In the genomic region with DNA sequence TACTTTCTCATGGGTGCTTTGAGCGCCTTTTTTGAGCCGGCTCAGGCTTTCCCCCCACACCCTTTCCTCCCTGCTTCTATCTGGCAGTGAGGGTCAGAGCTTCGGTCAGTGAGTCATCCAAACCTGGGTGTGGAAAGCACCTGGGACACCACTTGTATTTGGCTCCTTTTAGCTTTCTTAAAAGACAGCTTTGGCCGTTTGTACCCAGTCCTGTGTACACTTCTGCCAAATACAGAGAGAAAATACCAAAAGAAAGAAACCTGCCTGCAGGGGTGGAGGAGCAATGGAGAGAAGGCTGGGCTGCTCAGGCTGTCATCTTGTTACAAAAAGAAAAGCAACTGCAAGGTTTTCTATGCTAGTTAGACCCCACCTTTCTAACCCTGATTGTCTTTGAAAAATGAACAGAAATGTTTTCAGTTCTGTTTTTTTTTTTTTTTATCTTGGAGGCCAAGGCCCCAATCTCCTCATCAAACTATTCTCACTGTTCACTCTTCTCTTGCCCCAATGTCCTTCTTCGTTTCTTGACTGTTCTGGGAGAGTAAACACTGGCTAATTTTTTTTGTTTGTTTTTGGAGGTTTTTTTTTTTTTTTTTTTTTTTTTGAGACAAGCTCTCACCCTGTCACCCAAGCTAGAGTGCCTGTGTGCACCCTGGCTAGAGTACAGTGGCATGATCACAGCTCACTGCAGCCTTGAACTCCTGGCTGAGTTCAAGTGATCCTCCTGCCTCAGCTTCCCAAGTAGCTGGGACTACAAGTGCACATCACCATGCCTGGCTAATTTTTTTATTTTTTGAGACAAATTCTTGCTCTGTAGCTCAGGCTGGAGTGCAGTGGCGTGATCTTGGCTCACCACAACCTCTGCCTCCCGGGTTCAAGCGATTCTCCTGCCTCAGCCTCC, we compare ENCODE assay signal across 1 cellular context.
TF ChIP-seq lines count a peak whose summit lies in the region.

No MANE protein-coding gene starts in this region.

TF ChIP-seq in GM12878, 131 proteins besides CTCF, POLR2A, EP300 and RAD21 (continued from another document and continues in another):
- TF ChIP-seq, protein P1, sequence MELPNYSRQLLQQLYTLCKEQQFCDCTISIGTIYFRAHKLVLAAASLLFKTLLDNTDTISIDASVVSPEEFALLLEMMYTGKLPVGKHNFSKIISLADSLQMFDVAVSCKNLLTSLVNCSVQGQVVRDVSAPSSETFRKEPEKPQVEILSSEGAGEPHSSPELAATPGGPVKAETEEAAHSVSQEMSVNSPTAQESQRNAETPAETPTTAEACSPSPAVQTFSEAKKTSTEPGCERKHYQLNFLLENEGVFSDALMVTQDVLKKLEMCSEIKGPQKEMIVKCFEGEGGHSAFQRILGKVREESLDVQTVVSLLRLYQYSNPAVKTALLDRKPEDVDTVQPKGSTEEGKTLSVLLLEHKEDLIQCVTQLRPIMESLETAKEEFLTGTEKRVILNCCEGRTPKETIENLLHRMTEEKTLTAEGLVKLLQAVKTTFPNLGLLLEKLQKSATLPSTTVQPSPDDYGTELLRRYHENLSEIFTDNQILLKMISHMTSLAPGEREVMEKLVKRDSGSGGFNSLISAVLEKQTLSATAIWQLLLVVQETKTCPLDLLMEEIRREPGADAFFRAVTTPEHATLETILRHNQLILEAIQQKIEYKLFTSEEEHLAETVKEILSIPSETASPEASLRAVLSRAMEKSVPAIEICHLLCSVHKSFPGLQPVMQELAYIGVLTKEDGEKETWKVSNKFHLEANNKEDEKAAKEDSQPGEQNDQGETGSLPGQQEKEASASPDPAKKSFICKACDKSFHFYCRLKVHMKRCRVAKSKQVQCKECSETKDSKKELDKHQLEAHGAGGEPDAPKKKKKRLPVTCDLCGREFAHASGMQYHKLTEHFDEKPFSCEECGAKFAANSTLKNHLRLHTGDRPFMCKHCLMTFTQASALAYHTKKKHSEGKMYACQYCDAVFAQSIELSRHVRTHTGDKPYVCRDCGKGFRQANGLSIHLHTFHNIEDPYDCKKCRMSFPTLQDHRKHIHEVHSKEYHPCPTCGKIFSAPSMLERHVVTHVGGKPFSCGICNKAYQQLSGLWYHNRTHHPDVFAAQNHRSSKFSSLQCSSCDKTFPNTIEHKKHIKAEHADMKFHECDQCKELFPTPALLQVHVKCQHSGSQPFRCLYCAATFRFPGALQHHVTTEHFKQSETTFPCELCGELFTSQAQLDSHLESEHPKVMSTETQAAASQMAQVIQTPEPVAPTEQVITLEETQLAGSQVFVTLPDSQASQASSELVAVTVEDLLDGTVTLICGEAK (IDR thresholded peaks at IDR 0.05; ENCODE audit: borderline replicate concordance), result no peak
- TF ChIP-seq, protein P2, sequence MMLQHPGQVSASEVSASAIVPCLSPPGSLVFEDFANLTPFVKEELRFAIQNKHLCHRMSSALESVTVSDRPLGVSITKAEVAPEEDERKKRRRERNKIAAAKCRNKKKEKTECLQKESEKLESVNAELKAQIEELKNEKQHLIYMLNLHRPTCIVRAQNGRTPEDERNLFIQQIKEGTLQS (IDR thresholded peaks at IDR 0.05; ENCODE audit: borderline replicate concordance, extremely low read depth, low read depth, low read length), result no peak
- TF ChIP-seq, protein P3, sequence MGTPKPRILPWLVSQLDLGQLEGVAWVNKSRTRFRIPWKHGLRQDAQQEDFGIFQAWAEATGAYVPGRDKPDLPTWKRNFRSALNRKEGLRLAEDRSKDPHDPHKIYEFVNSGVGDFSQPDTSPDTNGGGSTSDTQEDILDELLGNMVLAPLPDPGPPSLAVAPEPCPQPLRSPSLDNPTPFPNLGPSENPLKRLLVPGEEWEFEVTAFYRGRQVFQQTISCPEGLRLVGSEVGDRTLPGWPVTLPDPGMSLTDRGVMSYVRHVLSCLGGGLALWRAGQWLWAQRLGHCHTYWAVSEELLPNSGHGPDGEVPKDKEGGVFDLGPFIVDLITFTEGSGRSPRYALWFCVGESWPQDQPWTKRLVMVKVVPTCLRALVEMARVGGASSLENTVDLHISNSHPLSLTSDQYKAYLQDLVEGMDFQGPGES (IDR thresholded peaks at IDR 0.05), result no peak
- TF ChIP-seq, protein P4, sequence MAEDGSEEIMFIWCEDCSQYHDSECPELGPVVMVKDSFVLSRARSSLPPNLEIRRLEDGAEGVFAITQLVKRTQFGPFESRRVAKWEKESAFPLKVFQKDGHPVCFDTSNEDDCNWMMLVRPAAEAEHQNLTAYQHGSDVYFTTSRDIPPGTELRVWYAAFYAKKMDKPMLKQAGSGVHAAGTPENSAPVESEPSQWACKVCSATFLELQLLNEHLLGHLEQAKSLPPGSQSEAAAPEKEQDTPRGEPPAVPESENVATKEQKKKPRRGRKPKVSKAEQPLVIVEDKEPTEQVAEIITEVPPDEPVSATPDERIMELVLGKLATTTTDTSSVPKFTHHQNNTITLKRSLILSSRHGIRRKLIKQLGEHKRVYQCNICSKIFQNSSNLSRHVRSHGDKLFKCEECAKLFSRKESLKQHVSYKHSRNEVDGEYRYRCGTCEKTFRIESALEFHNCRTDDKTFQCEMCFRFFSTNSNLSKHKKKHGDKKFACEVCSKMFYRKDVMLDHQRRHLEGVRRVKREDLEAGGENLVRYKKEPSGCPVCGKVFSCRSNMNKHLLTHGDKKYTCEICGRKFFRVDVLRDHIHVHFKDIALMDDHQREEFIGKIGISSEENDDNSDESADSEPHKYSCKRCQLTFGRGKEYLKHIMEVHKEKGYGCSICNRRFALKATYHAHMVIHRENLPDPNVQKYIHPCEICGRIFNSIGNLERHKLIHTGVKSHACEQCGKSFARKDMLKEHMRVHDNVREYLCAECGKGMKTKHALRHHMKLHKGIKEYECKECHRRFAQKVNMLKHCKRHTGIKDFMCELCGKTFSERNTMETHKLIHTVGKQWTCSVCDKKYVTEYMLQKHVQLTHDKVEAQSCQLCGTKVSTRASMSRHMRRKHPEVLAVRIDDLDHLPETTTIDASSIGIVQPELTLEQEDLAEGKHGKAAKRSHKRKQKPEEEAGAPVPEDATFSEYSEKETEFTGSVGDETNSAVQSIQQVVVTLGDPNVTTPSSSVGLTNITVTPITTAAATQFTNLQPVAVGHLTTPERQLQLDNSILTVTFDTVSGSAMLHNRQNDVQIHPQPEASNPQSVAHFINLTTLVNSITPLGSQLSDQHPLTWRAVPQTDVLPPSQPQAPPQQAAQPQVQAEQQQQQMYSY (CRISPR knock-in tag; IDR thresholded peaks at IDR 0.05), result no peak
- TF ChIP-seq TBL1XR1 (IDR thresholded peaks at IDR 0.05; ENCODE audit: low read depth, low read length) (no peak), HDAC6 (IDR thresholded peaks at IDR 0.05; ENCODE audit: unreplicated experiment) (no peak), ZNF384 (IDR thresholded peaks at IDR 0.05; ENCODE audit: borderline replicate concordance, low read depth, low read length) (peak; percentile 92), SMAD5 (IDR thresholded peaks at IDR 0.05; ENCODE audit: low read depth) (no peak), KAT2A (conservative IDR thresholded peaks at IDR 0.05; ENCODE audit: control insufficient read depth, low read depth, low read length) (no peak), CBX3 (IDR thresholded peaks at IDR 0.05; ENCODE audit: borderline replicate concordance, low read depth) (no peak), JUNB (IDR thresholded peaks at IDR 0.05) (peak; percentile 60; the same call in 1 of the 2 replicates), MTA2 (IDR thresholded peaks at IDR 0.05; ENCODE audit: low read depth) (peak; percentile 46; the same call in 1 of the 2 replicates), IRF4 (IDR thresholded peaks at IDR 0.05; ENCODE audit: low read depth, low read length) (no peak), NR2C2 (IDR thresholded peaks at IDR 0.05; ENCODE audit: borderline replicate concordance, control insufficient read depth, insufficient read length, low read depth) (no peak), ZNF217 (IDR thresholded peaks at IDR 0.05) (no peak), KDM1A (IDR thresholded peaks at IDR 0.05; ENCODE audit: borderline replicate concordance) (no peak), SP1 (IDR thresholded peaks at IDR 0.05; ENCODE audit: low read depth, low read length) (no peak), MEF2B (IDR thresholded peaks at IDR 0.05; ENCODE audit: partially characterized antibody, poor library complexity, severe bottlenecking) (no peak), JUND (IDR thresholded peaks at IDR 0.05; ENCODE audit: low read depth, low read length) (no peak), NR2F1 (conservative IDR thresholded peaks at IDR 0.05) (0 out of 2 replicates have a peak, but pooled peaks have one; percentile 52), PAX5 (IDR thresholded peaks at IDR 0.05; ENCODE audit: borderline replicate concordance, low read depth, low read length) (0 out of 2 replicates have a peak, but pooled peaks have one; percentile 26)
- TF ChIP-seq, protein P5, sequence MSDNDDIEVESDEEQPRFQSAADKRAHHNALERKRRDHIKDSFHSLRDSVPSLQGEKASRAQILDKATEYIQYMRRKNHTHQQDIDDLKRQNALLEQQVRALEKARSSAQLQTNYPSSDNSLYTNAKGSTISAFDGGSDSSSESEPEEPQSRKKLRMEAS (IDR thresholded peaks at IDR 0.05; ENCODE audit: low read depth, low read length), result no peak
- TF ChIP-seq, protein P6, sequence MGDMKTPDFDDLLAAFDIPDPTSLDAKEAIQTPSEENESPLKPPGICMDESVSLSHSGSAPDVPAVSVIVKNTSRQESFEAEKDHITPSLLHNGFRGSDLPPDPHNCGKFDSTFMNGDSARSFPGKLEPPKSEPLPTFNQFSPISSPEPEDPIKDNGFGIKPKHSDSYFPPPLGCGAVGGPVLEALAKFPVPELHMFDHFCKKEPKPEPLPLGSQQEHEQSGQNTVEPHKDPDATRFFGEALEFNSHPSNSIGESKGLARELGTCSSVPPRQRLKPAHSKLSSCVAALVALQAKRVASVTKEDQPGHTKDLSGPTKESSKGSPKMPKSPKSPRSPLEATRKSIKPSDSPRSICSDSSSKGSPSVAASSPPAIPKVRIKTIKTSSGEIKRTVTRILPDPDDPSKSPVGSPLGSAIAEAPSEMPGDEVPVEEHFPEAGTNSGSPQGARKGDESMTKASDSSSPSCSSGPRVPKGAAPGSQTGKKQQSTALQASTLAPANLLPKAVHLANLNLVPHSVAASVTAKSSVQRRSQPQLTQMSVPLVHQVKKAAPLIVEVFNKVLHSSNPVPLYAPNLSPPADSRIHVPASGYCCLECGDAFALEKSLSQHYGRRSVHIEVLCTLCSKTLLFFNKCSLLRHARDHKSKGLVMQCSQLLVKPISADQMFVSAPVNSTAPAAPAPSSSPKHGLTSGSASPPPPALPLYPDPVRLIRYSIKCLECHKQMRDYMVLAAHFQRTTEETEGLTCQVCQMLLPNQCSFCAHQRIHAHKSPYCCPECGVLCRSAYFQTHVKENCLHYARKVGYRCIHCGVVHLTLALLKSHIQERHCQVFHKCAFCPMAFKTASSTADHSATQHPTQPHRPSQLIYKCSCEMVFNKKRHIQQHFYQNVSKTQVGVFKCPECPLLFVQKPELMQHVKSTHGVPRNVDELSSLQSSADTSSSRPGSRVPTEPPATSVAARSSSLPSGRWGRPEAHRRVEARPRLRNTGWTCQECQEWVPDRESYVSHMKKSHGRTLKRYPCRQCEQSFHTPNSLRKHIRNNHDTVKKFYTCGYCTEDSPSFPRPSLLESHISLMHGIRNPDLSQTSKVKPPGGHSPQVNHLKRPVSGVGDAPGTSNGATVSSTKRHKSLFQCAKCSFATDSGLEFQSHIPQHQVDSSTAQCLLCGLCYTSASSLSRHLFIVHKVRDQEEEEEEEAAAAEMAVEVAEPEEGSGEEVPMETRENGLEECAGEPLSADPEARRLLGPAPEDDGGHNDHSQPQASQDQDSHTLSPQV (IDR thresholded peaks at IDR 0.05), result no peak
- TF ChIP-seq, protein P7, sequence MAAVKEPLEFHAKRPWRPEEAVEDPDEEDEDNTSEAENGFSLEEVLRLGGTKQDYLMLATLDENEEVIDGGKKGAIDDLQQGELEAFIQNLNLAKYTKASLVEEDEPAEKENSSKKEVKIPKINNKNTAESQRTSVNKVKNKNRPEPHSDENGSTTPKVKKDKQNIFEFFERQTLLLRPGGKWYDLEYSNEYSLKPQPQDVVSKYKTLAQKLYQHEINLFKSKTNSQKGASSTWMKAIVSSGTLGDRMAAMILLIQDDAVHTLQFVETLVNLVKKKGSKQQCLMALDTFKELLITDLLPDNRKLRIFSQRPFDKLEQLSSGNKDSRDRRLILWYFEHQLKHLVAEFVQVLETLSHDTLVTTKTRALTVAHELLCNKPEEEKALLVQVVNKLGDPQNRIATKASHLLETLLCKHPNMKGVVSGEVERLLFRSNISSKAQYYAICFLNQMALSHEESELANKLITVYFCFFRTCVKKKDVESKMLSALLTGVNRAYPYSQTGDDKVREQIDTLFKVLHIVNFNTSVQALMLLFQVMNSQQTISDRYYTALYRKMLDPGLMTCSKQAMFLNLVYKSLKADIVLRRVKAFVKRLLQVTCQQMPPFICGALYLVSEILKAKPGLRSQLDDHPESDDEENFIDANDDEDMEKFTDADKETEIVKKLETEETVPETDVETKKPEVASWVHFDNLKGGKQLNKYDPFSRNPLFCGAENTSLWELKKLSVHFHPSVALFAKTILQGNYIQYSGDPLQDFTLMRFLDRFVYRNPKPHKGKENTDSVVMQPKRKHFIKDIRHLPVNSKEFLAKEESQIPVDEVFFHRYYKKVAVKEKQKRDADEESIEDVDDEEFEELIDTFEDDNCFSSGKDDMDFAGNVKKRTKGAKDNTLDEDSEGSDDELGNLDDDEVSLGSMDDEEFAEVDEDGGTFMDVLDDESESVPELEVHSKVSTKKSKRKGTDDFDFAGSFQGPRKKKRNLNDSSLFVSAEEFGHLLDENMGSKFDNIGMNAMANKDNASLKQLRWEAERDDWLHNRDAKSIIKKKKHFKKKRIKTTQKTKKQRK (IDR thresholded peaks at IDR 0.05; ENCODE audit: low read depth, low read length), result no peak
- TF ChIP-seq, protein P8, sequence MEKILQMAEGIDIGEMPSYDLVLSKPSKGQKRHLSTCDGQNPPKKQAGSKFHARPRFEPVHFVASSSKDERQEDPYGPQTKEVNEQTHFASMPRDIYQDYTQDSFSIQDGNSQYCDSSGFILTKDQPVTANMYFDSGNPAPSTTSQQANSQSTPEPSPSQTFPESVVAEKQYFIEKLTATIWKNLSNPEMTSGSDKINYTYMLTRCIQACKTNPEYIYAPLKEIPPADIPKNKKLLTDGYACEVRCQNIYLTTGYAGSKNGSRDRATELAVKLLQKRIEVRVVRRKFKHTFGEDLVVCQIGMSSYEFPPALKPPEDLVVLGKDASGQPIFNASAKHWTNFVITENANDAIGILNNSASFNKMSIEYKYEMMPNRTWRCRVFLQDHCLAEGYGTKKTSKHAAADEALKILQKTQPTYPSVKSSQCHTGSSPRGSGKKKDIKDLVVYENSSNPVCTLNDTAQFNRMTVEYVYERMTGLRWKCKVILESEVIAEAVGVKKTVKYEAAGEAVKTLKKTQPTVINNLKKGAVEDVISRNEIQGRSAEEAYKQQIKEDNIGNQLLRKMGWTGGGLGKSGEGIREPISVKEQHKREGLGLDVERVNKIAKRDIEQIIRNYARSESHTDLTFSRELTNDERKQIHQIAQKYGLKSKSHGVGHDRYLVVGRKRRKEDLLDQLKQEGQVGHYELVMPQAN (conservative IDR thresholded peaks at IDR 0.05), result no peak
- TF ChIP-seq, protein P9, sequence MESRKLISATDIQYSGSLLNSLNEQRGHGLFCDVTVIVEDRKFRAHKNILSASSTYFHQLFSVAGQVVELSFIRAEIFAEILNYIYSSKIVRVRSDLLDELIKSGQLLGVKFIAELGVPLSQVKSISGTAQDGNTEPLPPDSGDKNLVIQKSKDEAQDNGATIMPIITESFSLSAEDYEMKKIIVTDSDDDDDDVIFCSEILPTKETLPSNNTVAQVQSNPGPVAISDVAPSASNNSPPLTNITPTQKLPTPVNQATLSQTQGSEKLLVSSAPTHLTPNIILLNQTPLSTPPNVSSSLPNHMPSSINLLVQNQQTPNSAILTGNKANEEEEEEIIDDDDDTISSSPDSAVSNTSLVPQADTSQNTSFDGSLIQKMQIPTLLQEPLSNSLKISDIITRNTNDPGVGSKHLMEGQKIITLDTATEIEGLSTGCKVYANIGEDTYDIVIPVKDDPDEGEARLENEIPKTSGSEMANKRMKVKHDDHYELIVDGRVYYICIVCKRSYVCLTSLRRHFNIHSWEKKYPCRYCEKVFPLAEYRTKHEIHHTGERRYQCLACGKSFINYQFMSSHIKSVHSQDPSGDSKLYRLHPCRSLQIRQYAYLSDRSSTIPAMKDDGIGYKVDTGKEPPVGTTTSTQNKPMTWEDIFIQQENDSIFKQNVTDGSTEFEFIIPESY (IDR thresholded peaks at IDR 0.05), result no peak
